ENCODE assay signal across 8 cellular contexts in genomic region chr2:74472945-74473258, GRCh38. TPM values are rescaled to one million over a fixed set of nuclear protein-coding genes. Genes with fewer than 3 reads are reported as not detected.
DNase-seq lines count a peak whose midpoint lies in the region; ATAC-seq and TF ChIP-seq lines count a peak whose summit lies in the region.

No MANE protein-coding gene starts in this region.

- no peak for TF ChIP-seq POLR2A in uterus (IDR thresholded peaks at IDR 0.05)

- H3K27me3 ChIP-seq in brain microvascular endothelial cell (replicated peaks): no peaks in the 10 kb centered on the region
- no peaks in the 10 kb centered on the region for H3K27me3 ChIP-seq in lung (ENCODE audit: control insufficient read depth, insufficient read depth)
- no peaks in the 10 kb centered on the region for H3K27me3 ChIP-seq in uterus

- no peak for ATAC-seq in lung (ENCODE audit: insufficient read depth, low FRiP score)

- H3K36me3 Mint-ChIP-seq in activated naive CD4-positive, alpha-beta T cell treated with anti-CD3 and anti-CD28 coated beads, Interleukin-2, amount 50 U/mL, for 24 hours: peaks cover 20% of the 10 kb centered on the region

- H3K9me3 ChIP-seq in lung (ENCODE audit: control insufficient read depth in 2 of 2, insufficient read depth in 1 of 2, low read length in 1 of 2) (no peaks in the 10 kb centered on the region), uterus (no peaks in the 10 kb centered on the region)

- H3K27ac ChIP-seq in brain microvascular endothelial cell: peak overlapping the region; percentile 64
- peak overlapping the region; percentile 88 to 95 for H3K27ac ChIP-seq in lung (ENCODE audit: low read depth in 1 of 2, low read length in 1 of 2)
- H3K27ac ChIP-seq in uterus: peak overlapping the region; percentile 77 to 82

- H3K27ac Mint-ChIP-seq in activated naive CD4-positive, alpha-beta T cell treated with anti-CD3 and anti-CD28 coated beads, Interleukin-2, amount 50 U/mL, for 24 hours: peak overlapping the region; percentile 98

- WGBS in lung, 2 donors: 9 to 10% methylated on average over 7 of the region's 7 CpGs

- TF ChIP-seq CTCF in brain microvascular endothelial cell (IDR thresholded peaks at IDR 0.05; ENCODE audit: low read depth, low read length, missing control alignments) (no peak), lung (IDR thresholded peaks at IDR 0.05; ENCODE audit: control extremely low read depth, extremely low read depth) (no peak), uterus (IDR thresholded peaks at IDR 0.05) (no peak)

- no peaks in the 10 kb centered on the region for H3K27me3 Mint-ChIP-seq in activated naive CD4-positive, alpha-beta T cell treated with anti-CD3 and anti-CD28 coated beads, Interleukin-2, amount 50 U/mL, for 24 hours

- in situ Hi-C loops in brain microvascular endothelial cell (cut with HindIII; ENCODE audit: low pct_ligation_motif_present, low sequenced_read_pairs): no loop called here

- peaks cover 24% of the 10 kb centered on the region for H3K4me1 Mint-ChIP-seq in activated naive CD4-positive, alpha-beta T cell treated with anti-CD3 and anti-CD28 coated beads, Interleukin-2, amount 50 U/mL, for 24 hours

- H3K4me3 Mint-ChIP-seq in activated naive CD4-positive, alpha-beta T cell treated with anti-CD3 and anti-CD28 coated beads, Interleukin-2, amount 50 U/mL, for 24 hours: peak overlapping the region; percentile 99

- intact Hi-C loops in uterus (cut with DNase I; ENCODE audit: low total_unique reads): no loop called here

- H3K4me1 ChIP-seq in lung (ENCODE audit: control insufficient read depth in 2 of 2, insufficient read depth in 2 of 2, low read length in 2 of 2) (peaks cover 9 to 11% of the 10 kb centered on the region in 2 donors), uterus (no peaks in the 10 kb centered on the region)

- H3K36me3 ChIP-seq in brain microvascular endothelial cell (replicated peaks) (peaks cover 15% of the 10 kb centered on the region), lung (ENCODE audit: control insufficient read depth in 2 of 2, insufficient read depth in 2 of 2, low read length in 2 of 2) (peaks cover 7 to 13% of the 10 kb centered on the region in 2 donors), uterus (no peaks in the 10 kb centered on the region)

- H3K4me3 ChIP-seq in brain microvascular endothelial cell (ENCODE audit: low read depth, low read length): peak overlapping the region; percentile 87
- H3K4me3 ChIP-seq in lung: peak overlapping the region; percentile 73
- H3K4me3 ChIP-seq in uterus: peak overlapping the region; percentile 57 to 63

- no peak for DNase-seq in activated naive CD4-positive, alpha-beta T cell treated with Interleukin-2 at 50 U/mL for 16 hours
- DNase-seq in brain microvascular endothelial cell: no peak
- DNase-seq in lung (ENCODE audit: low spot score): no peak
- no peak for DNase-seq in uterus
- DNase-seq in NOMO-1 treated with DMSO at 0.1 percent for 48 hours (lab: John Stamatoyannopoulos, UW; ENCODE audit: unreplicated experiment): no peak
- DNase-seq in HPDE6-E6E7 (ENCODE audit: extremely low spot score): no peak
- DNase-seq in stimulated activated CD4-positive, alpha-beta T cell treated with anti-CD3 and anti-CD28 coated beads, Interleukin-4, amount 100 ng/mL, for 24 hours: no peak

- H3K9me3 Mint-ChIP-seq in activated naive CD4-positive, alpha-beta T cell treated with anti-CD3 and anti-CD28 coated beads, Interleukin-2, amount 50 U/mL, for 24 hours: no peaks in the 10 kb centered on the region

RNA-seq across cellular contexts. Expression of gene MRPL53, which starts 0.4 kb away (rescaled TPM):
- total RNA-seq in lung (100 to 1,000 TPM in 1 of 2 donors, 10 to 100 TPM in 1; 23.3 to 106 TPM), uterus (100 to 1,000 TPM in 1 of 4 donors, 10 to 100 TPM in 2, 1 to 10 TPM in 1; 8.8 to 101 (median 45.8) TPM)
- polyA plus RNA-seq in lung: 10 to 100 TPM; 70.6 to 70.9 TPM

RNA-seq across cellular contexts. Expression of gene MOGS, which starts 7.7 kb away (rescaled TPM):
- total RNA-seq in lung (10 to 100 TPM; 37.5 to 72.0 TPM), uterus (10 to 100 TPM; 20.2 to 56.2 (median 29.8) TPM)
- 10 to 100 TPM; 35.4 to 53.5 TPM for polyA plus RNA-seq in lung

RNA-seq across cellular contexts. Expression of gene CCDC142, which starts 9.9 kb away (rescaled TPM):
- 10 to 100 TPM; 17.8 to 25.5 TPM for total RNA-seq in lung
- polyA plus RNA-seq in lung: 1 to 10 TPM; 5.5 to 8.2 TPM
- 10 to 100 TPM; 10.9 to 42.8 (median 35.7) TPM for total RNA-seq in uterus

RNA-seq across cellular contexts. Expression of gene TTC31, which starts 10.0 kb away (rescaled TPM):
- total RNA-seq in lung (10 to 100 TPM; 20.9 to 23.7 TPM), uterus (10 to 100 TPM in 3 of 4 donors, 1 to 10 TPM in 1; 8.5 to 29.2 (median 17.5) TPM)
- 10 to 100 TPM; 13.7 to 19.2 TPM for polyA plus RNA-seq in lung

RNA-seq across cellular contexts. Expression of gene WBP1, which starts 14.7 kb away (rescaled TPM):
- total RNA-seq in lung (10 to 100 TPM; 39.5 to 65.0 TPM), uterus (10 to 100 TPM; 25.4 to 74.2 (median 50.8) TPM)
- 10 to 100 TPM; 55.9 to 56.7 TPM for polyA plus RNA-seq in lung
